8 cellular contexts compared by ENCODE assay signal in the genomic region with DNA sequence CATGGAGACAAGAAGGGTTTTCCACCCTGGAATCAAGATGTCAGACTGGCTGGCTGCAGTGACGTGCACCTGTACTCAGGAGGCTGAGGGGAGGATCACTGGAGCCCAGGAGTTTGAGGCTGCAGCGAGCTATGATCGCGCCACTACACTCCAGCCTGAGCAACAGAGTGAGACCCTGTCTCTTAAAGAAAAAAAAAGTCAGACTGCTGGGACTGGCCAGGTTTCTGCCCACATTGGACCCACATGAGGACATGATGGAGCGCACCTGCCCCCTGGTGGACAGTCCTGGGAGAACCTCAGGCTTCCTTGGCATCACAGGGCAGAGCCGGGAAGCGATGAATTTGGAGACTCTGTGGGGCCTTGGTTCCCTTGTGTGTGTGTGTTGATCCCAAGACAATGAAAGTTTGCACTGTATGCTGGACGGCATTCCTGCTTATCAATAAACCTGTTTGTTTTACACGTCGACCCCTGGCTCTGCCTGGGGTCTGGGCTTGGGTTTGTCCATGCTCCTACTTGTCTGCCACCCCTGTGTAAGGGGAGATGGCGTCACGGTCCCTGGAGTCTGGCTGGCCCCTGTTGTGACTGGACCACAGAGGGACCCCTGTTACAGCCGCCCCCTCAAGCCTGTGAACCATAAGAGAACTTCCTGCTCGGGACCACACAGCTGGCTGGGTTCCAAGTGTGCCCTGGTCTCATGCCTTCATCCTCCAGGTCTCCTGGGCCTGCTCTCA. TPM values are rescaled to one million over a fixed set of nuclear protein-coding genes. Genes with fewer than 3 reads are reported as not detected.
DNase-seq lines count a peak whose midpoint lies in the region; ATAC-seq and TF ChIP-seq lines count a peak whose summit lies in the region.

No MANE protein-coding gene starts in this region.

- H3K4me1 ChIP-seq in right atrium auricular region (peaks cover 0 to 8% of the 10 kb centered on the region in 2 donors), sigmoid colon (peaks cover 0 to 9% (median 3%) of the 10 kb centered on the region in 4 donors)

- intact Hi-C loops in sigmoid colon (cut with DNase I) = loop anchor here (1.0 kb wide), 1 partner anchor 84 kb away; no protein-coding TSS in a partner anchor

- ATAC-seq in GM18858 (IDR thresholded peaks at IDR 0.05; ENCODE audit: unreplicated experiment) = no peak

- H3K27me3 ChIP-seq in right atrium auricular region = no peaks in the 10 kb centered on the region
- no peaks in the 10 kb centered on the region for H3K27me3 ChIP-seq in sigmoid colon

- DNase-seq in AG20443 (ENCODE audit: low spot score) (peak; percentile 92), NCI-H1694 (lab: John Stamatoyannopoulos, UW) (peak; percentile 77), T1000 (lab: John Stamatoyannopoulos, UW) (peak; percentile 80), amygdala (lab: John Stamatoyannopoulos, UW) (peak in 53 of 56 donors; percentile 6 to 92 (median 63)), right atrium auricular region (ENCODE audit: low spot score) (peak; percentile 93), sigmoid colon (peak; percentile 91)

- H3K4me3 ChIP-seq in right atrium auricular region = no peak overlapping the region
- H3K4me3 ChIP-seq in sigmoid colon = no peak overlapping the region

- in situ Hi-C loops in GM18951 (cut with MboI; ENCODE audit: low sequenced_read_pairs, unreplicated experiment) = loop anchor here (5.0 kb wide), 1 partner anchor 87 kb away; no protein-coding TSS in a partner anchor

- TF ChIP-seq POLR2A in GM18951 (IDR thresholded peaks at IDR 0.05; ENCODE audit: extremely low read depth, insufficient read depth, insufficient read length) (peak; percentile 14), sigmoid colon (IDR thresholded peaks at IDR 0.05) (no peak)

- H3K27ac ChIP-seq in right atrium auricular region = no peak overlapping the region
- H3K27ac ChIP-seq in sigmoid colon = no peak overlapping the region

- no peak for TF ChIP-seq EP300 in sigmoid colon (IDR thresholded peaks at IDR 0.05)

- peak; percentile 90 to 94 for TF ChIP-seq CTCF in right atrium auricular region (IDR thresholded peaks at IDR 0.05)
- peak; percentile 93 to 97 (median 94) for TF ChIP-seq CTCF in sigmoid colon (IDR thresholded peaks at IDR 0.05)

- H3K9me3 ChIP-seq in right atrium auricular region (no peaks in the 10 kb centered on the region), sigmoid colon (no peaks in the 10 kb centered on the region)

- WGBS in sigmoid colon, 2 donors = 29 to 31% methylated on average over 14 of the region's 14 CpGs

- H3K36me3 ChIP-seq in right atrium auricular region (no peaks in the 10 kb centered on the region), sigmoid colon (no peaks in the 10 kb centered on the region)

RNA-seq across cellular contexts. Expression of a gene that starts 20.9 kb away (rescaled TPM):
- total RNA-seq in right atrium auricular region (10 to 100 TPM; 48.1 to 65.2 TPM), sigmoid colon (10 to 100 TPM; 49.7 to 90.8 (median 54.7) TPM)
- polyA plus RNA-seq in sigmoid colon = 10 to 100 TPM in 2 of 3 donors, 1 to 10 TPM in 1; 7.6 to 27.4 (median 12.0) TPM

RNA-seq across cellular contexts. Expression of a gene that starts 42.1 kb away (rescaled TPM):
- total RNA-seq in right atrium auricular region (10 to 100 TPM; 17.0 to 25.6 TPM), sigmoid colon (10 to 100 TPM; 15.5 to 19.7 (median 18.9) TPM)
- 10 to 100 TPM in 2 of 3 donors, 1 to 10 TPM in 1; 4.2 to 37.2 (median 16.2) TPM for polyA plus RNA-seq in sigmoid colon
